ENCODE assay signal across 15 cellular contexts in genomic region chr18:59871711-59872362, GRCh38.
"Had no signal": no experiment of that assay in that cellular context is flagged by ENCODE, and none has a peak within 500 bp of the region (broad histone marks: within the 10 kb centered on the region; RNA-seq: fewer than 3 reads in every experiment).

No MANE protein-coding gene starts in this region.

- H3K27me3 ChIP-seq: colonic mucosa, foreskin keratinocyte, left lung, sigmoid colon, testis had no signal

- H3K4me3 ChIP-seq: colonic mucosa, left lung, psoas muscle, sigmoid colon, testis had no signal

- DNase-seq: activated CD4-positive, alpha-beta memory T cell treated with anti-CD3 and anti-CD28 coated beads, Interleukin-2, amount 10 ng/mL, durations not matched to agents 7 days and 5 days; activated CD4-positive, alpha-beta T cell treated with anti-CD3 and anti-CD28 coated beads for 36 hours; activated CD8-positive, alpha-beta memory T cell treated with anti-CD3 and anti-CD28 coated beads, Interleukin-2, amount 50 U/mL, for 48 hours; activated naive CD4-positive, alpha-beta T cell treated with anti-CD3 and anti-CD28 coated beads for 36 hours; colonic mucosa; foreskin keratinocyte; left lung; psoas muscle; sigmoid colon; stimulated activated CD4-positive, alpha-beta T cell treated with anti-CD3 and anti-CD28 coated beads, Interleukin-4, amount 100 ng/mL, for 1 hour; stimulated activated naive CD8-positive, alpha-beta T cell treated with anti-CD3 and anti-CD28 coated beads, Interleukin-15, amount 100 ng/mL, for 72 hours; testis had no signal

- ATAC-seq: activated CD4-positive, alpha-beta T cell treated with anti-CD3 and anti-CD28 coated beads for 36 hours; foreskin keratinocyte; left lung; psoas muscle; stimulated activated naive CD8-positive, alpha-beta T cell treated with anti-CD3 and anti-CD28 coated beads, Interleukin-15, amount 100 ng/mL, for 72 hours had no signal

- H3K9me3 ChIP-seq: colonic mucosa, left lung, psoas muscle, sigmoid colon, testis had no signal

- H3K36me3 ChIP-seq: colonic mucosa, left lung, sigmoid colon had no signal

- H3K4me1 ChIP-seq: colonic mucosa, psoas muscle, testis had no signal

- FAIRE-seq: endothelial cell of umbilical vein, islet of Langerhans had no signal

- H3K27ac ChIP-seq: colonic mucosa, foreskin keratinocyte, left lung, psoas muscle, sigmoid colon, testis, VCaP had no signal
